Comparison of ENCODE assay signal across 1 cellular context in genomic region chr16:56420613-56421012, GRCh38.
TF ChIP-seq lines count a peak whose summit lies in the region.

No MANE protein-coding gene starts in this region.

TF ChIP-seq in GM12878, 131 proteins besides CTCF, POLR2A, EP300 and RAD21:
- TF ChIP-seq DPF2 (IDR thresholded peaks at IDR 0.05) = no peak
- no peak for TF ChIP-seq SMAD5 (IDR thresholded peaks at IDR 0.05; ENCODE audit: low read depth)
- TF ChIP-seq SP1 (IDR thresholded peaks at IDR 0.05; ENCODE audit: low read depth, low read length) = no peak
- no peak for TF ChIP-seq CREB1 (IDR thresholded peaks at IDR 0.05; ENCODE audit: low read depth)
- TF ChIP-seq YY1 (IDR thresholded peaks at IDR 0.05; ENCODE audit: low read depth, low read length) = no peak
- TF ChIP-seq RBBP5 (conservative IDR thresholded peaks at IDR 0.05) = no peak
TF ChIP-seq in GM12878: peak in this region for 0.
